36 cellular contexts compared by ENCODE assay signal in genomic region chr12:19573866-19574265, GRCh38.
"Had no signal": no experiment of that assay in that cellular context is flagged by ENCODE, and none has a peak within 500 bp of the region (broad histone marks: within the 10 kb centered on the region; RNA-seq: fewer than 3 reads in every experiment).

No MANE protein-coding gene starts in this region.

- H3K27me3 Mint-ChIP-seq: activated CD4-positive, alpha-beta memory T cell treated with anti-CD3 and anti-CD28 coated beads, Interleukin-2, amount 10 ng/mL, durations not matched to agents 7 days and 5 days; activated CD8-positive, alpha-beta memory T cell treated with anti-CD3 and anti-CD28 coated beads, Interleukin-2, amount 10 ng/mL, durations not matched to agents 7 days and 5 days; activated naive CD8-positive, alpha-beta T cell treated with anti-CD3 and anti-CD28 coated beads for 36 hours; activated T-helper 17 cell treated with anti-CD3 and anti-CD28 coated beads, Interleukin-2, amount 50 U/mL, for 72 hours; central memory CD8-positive, alpha-beta T cell had no signal

- H3K9me3 ChIP-seq: ascending aorta, Peyer's patch, SJSA1 had no signal

- H3K27ac ChIP-seq: cardiac muscle cell, Peyer's patch, SJSA1, VCaP had no signal

- H3K27me3 ChIP-seq: ascending aorta, cardiac muscle cell, Peyer's patch, SJSA1 had no signal

- H3K4me3 Mint-ChIP-seq: activated CD4-positive, alpha-beta memory T cell treated with anti-CD3 and anti-CD28 coated beads, Interleukin-2, amount 10 ng/mL, durations not matched to agents 7 days and 5 days; activated CD8-positive, alpha-beta memory T cell treated with anti-CD3 and anti-CD28 coated beads, Interleukin-2, amount 10 ng/mL, durations not matched to agents 7 days and 5 days; activated naive CD8-positive, alpha-beta T cell treated with anti-CD3 and anti-CD28 coated beads for 36 hours; activated T-cell treated with anti-CD3 and anti-CD28 coated beads, Interleukin-2, amount 50 U/mL, for 72 hours; activated T-helper 17 cell treated with anti-CD3 and anti-CD28 coated beads, Interleukin-2, amount 50 U/mL, for 72 hours; central memory CD8-positive, alpha-beta T cell had no signal

- ATAC-seq: activated CD8-positive, alpha-beta memory T cell treated with anti-CD3 and anti-CD28 coated beads, Interleukin-2, amount 10 ng/mL, durations not matched to agents 7 days and 5 days; activated T-cell treated with anti-CD3 and anti-CD28 coated beads, Interleukin-2, amount 50 U/mL, for 72 hours; PC-3 had no signal

- DNase-seq: activated CD4-positive, alpha-beta memory T cell treated with anti-CD3 and anti-CD28 coated beads, Interleukin-2, amount 10 ng/mL, durations not matched to agents 7 days and 5 days; activated CD4-positive, alpha-beta T cell treated with anti-CD3 and anti-CD28 coated beads for 1 hour; activated CD4-positive, alpha-beta T cell treated with anti-CD3 and anti-CD28 coated beads for 48 hours; activated CD4-positive, CD25-positive, alpha-beta regulatory T cell; activated CD8-positive, alpha-beta memory T cell treated with anti-CD3 and anti-CD28 coated beads for 24 hours; activated CD8-positive, alpha-beta memory T cell treated with anti-CD3 and anti-CD28 coated beads, Interleukin-2, amount 10 ng/mL, durations not matched to agents 7 days and 5 days; activated CD8-positive, alpha-beta memory T cell treated with anti-CD3 and anti-CD28 coated beads, Interleukin-2, amount 50 U/mL, for 48 hours; activated effector memory CD4-positive, alpha-beta T cell treated with anti-CD3 and anti-CD28 coated beads, Interleukin-2, amount 50 U/mL, for 16 hours; activated naive CD4-positive, alpha-beta T cell; activated naive CD4-positive, alpha-beta T cell treated with anti-CD3 and anti-CD28 coated beads, Interleukin-2, amount 50 U/mL, for 16 hours; activated naive CD8-positive, alpha-beta T cell treated with anti-CD3 and anti-CD28 coated beads for 36 hours; activated T-cell treated with anti-CD3 and anti-CD28 coated beads, Interleukin-2, amount 50 U/mL, for 72 hours; amniotic stem cell; MM.1S; NCI-H1092; NCI-H1436 treated with DMSO at 0.1 percent for 48 hours; NCI-H1694 treated with DMSO at 0.1 percent for 48 hours; NCI-H2029; NCI-H2171; NCI-H510A; NCI-H526; NCI-H748 treated with DMSO at 0.1 percent for 48 hours; NK-92 treated with Interleukin-12 subunit alpha and Interleukin-12 subunit beta, amount 100 ng/mL, for 24 hours; PC-3; Peyer's patch; RPMI8226; SHP77 treated with DMSO at 0.1 percent for 48 hours; T-helper 1 cell; T-helper 2 cell; T-helper 9 cell had no signal

- H3K27ac Mint-ChIP-seq: activated CD4-positive, alpha-beta memory T cell treated with anti-CD3 and anti-CD28 coated beads, Interleukin-2, amount 10 ng/mL, durations not matched to agents 7 days and 5 days; activated CD8-positive, alpha-beta memory T cell treated with anti-CD3 and anti-CD28 coated beads, Interleukin-2, amount 10 ng/mL, durations not matched to agents 7 days and 5 days; activated T-cell treated with anti-CD3 and anti-CD28 coated beads, Interleukin-2, amount 50 U/mL, for 72 hours had no signal

- H3K9me3 Mint-ChIP-seq: activated naive CD8-positive, alpha-beta T cell treated with anti-CD3 and anti-CD28 coated beads for 36 hours; activated T-cell treated with anti-CD3 and anti-CD28 coated beads, Interleukin-2, amount 50 U/mL, for 72 hours; activated T-helper 17 cell treated with anti-CD3 and anti-CD28 coated beads, Interleukin-2, amount 50 U/mL, for 72 hours; central memory CD8-positive, alpha-beta T cell had no signal

- H3K4me1 ChIP-seq: ascending aorta, Peyer's patch had no signal

- H3K36me3 ChIP-seq: ascending aorta, cardiac muscle cell, Peyer's patch, SJSA1 had no signal

- H3K4me3 ChIP-seq: ascending aorta, cardiac muscle cell, Peyer's patch, SJSA1 had no signal

- H3K4me1 Mint-ChIP-seq: central memory CD8-positive, alpha-beta T cell had no signal
